Comparison of ENCODE assay signal across 8 cellular contexts in the genomic region with DNA sequence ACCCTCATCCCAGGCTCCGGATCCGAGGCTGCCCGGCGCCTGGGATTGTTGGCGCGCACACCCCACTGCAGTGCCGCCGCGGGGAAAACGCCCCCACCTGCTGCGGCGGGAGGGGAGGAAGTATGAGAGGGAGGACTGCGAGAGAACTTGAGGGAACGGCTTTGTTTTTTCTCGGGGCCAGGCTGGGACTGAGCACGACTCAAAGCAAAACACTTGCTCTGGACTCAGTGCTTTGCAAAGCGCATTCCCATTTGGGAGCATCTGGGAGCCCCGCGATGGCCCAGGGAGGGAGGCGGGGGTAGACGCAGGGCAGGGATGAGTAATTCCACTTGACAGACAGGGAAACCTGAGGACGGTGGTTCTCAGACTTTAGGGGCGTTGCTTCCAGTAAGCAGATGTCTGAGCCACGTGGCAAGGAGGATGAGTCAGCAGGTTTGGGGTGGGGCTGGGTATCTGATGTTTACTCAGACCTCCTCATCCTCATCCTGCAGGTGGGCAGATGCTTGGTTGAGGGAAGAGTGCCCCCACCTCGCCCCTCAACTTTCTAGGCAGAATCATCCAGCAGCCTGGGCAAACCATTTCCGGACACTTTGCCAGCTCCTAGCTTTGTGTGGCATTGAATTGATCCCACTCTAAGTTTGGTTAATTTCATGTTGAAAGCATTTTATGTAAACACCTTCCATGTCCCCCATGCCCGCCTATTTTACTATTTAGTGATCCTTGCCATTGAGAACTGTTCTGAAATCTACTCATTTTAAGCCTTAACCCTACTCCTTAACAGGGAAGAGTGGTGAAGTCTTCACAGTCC. TPM values are rescaled to one million over a fixed set of nuclear protein-coding genes. Genes with fewer than 3 reads are reported as not detected.
DNase-seq lines count a peak whose midpoint lies in the region; FAIRE-seq and TF ChIP-seq lines count a peak whose summit lies in the region.

No MANE protein-coding gene starts in this region.

- H3K27me3 ChIP-seq in adrenal gland (peaks cover 20% of the 10 kb centered on the region), small intestine (ENCODE audit: control insufficient read depth in 2 of 2, insufficient read depth in 2 of 2, low read length in 2 of 2) (peaks cover 0 to 8% of the 10 kb centered on the region in 2 donors)

- TF ChIP-seq CTCF in adrenal gland (IDR thresholded peaks at IDR 0.05): no peak

- H3K27ac ChIP-seq in adrenal gland (peak overlapping the region in 1 of 5 donors; percentile 49), small intestine (ENCODE audit: low read depth in 1 of 2, low read length in 1 of 2) (no peak overlapping the region)

- TF ChIP-seq POLR2A in adrenal gland (IDR thresholded peaks at IDR 0.05): no peak

- H3K9me3 ChIP-seq in adrenal gland (replicated peaks in 1 of 3): no peaks in the 10 kb centered on the region
- H3K9me3 ChIP-seq in small intestine (ENCODE audit: control insufficient read depth, low read depth): no peaks in the 10 kb centered on the region

- H3K4me1 ChIP-seq in adrenal gland (replicated peaks in 1 of 2) (peaks cover 0 to 23% of the 10 kb centered on the region in 2 donors), small intestine (ENCODE audit: control insufficient read depth in 2 of 2, insufficient read depth in 1 of 2, low read depth in 1 of 2, low read length in 1 of 2) (peaks cover 0 to 4% of the 10 kb centered on the region in 2 donors)

- WGBS in adrenal gland, 4 donors: 3 to 6% (median 4%) methylated on average over 19 to 27 of the region's 27 CpGs
- WGBS in small intestine, 3 donors: 3 to 6% (median 4%) methylated on average over 27 of the region's 27 CpGs

- in situ Hi-C loops in Caki2 (cut with HindIII; ENCODE audit: low pct_unique_long_range_greater_than_20kb, low sequenced_read_pairs): no loop called here

- H3K36me3 ChIP-seq in adrenal gland (replicated peaks in 1 of 2) (no peaks in the 10 kb centered on the region), small intestine (ENCODE audit: control insufficient read depth in 2 of 2, insufficient read depth in 2 of 2, low read length in 2 of 2) (no peaks in the 10 kb centered on the region)

- H3K4me3 ChIP-seq in adrenal gland (peak overlapping the region in 1 of 4 donors; percentile 42), small intestine (ENCODE audit: low read depth in 1 of 2, low read length in 2 of 2) (peak overlapping the region in 1 of 2 donors; percentile 30)

- DNase-seq in Caki2 (ENCODE audit: low read depth) (peak; percentile 88), GOT3 (lab: John Stamatoyannopoulos, UW) (peak; percentile 41), NCI-H1436 (lab: John Stamatoyannopoulos, UW) (peak; percentile 86), T follicular helper cell (ENCODE audit: low read depth) (peak; percentile 66), adrenal gland (peak; percentile 53 to 89 (median 79)), hepatic stellate cell (ENCODE audit: low spot score) (peak; percentile 88), small intestine (peak; percentile 35), cerebellar nuclear complex (lab: John Stamatoyannopoulos, UW) (no peak)

- no peak for FAIRE-seq in small intestine (lab: Jason Lieb, UNC)

- intact Hi-C loops in adrenal gland (cut with DNase I): no loop called here

RNA-seq across cellular contexts. Expression of gene MIAT, which starts 1.5 kb away (rescaled TPM):
- total RNA-seq in Caki2 (2014; rRNA removed; shearing (Covaris generic); ENCODE audit: low replicate concordance): 0.20 TPM in 1 of 2 replicates, not detected in the other
- total RNA-seq in adrenal gland: 10 to 100 TPM in 2 of 8 donors, 1 to 10 TPM in 4, under 1 TPM in 2; 0.18 to 11.4 (median 1.5) TPM
- 10 to 100 TPM in 1 of 3 donors, 1 to 10 TPM in 2; 4.6 to 23.9 (median 7.0) TPM for polyA plus RNA-seq in adrenal gland
- 1 to 10 TPM in 1 of 3 donors, under 1 TPM in 1, not detected in 1; 0.27 to 1.3 TPM for polyA plus RNA-seq in small intestine

RNA-seq across cellular contexts. Expression of gene CRYBA4, which starts 37.1 kb away (rescaled TPM):
- total RNA-seq in Caki2 (2014; rRNA removed; shearing (Covaris generic); ENCODE audit: low replicate concordance): not detected in 2 replicates
- total RNA-seq in adrenal gland: not detected
- polyA plus RNA-seq in adrenal gland: not detected
- polyA plus RNA-seq in small intestine: under 1 TPM in 1 of 3 donors, not detected in 2; 0.10 TPM

RNA-seq across cellular contexts. Expression of gene CRYBB1, which starts 41.0 kb away (rescaled TPM):
- not detected in 2 replicates for total RNA-seq in Caki2 (2014; rRNA removed; shearing (Covaris generic); ENCODE audit: low replicate concordance)
- 1 to 10 TPM in 7 of 8 donors, under 1 TPM in 1; 0.72 to 2.6 (median 2.1) TPM for total RNA-seq in adrenal gland
- polyA plus RNA-seq in adrenal gland: 1 to 10 TPM in 1 of 3 donors, under 1 TPM in 2; 0.55 to 1.4 (median 0.88) TPM
- under 1 TPM in 1 of 3 donors, not detected in 2; 0.75 TPM for polyA plus RNA-seq in small intestine

Comparison
In these comparisons a context has a peak if more than half of its experiments do, and no peak if none do; other contexts are left out.
1. DNase-seq: peak in Caki2 (single experiment), GOT3 (single experiment), NCI-H1436 (single experiment), T follicular helper cell (single experiment), adrenal gland (7 of 7), hepatic stellate cell (single experiment) and small intestine (single experiment); none in cerebellar nuclear complex (0 of 2).